In the genomic region with DNA sequence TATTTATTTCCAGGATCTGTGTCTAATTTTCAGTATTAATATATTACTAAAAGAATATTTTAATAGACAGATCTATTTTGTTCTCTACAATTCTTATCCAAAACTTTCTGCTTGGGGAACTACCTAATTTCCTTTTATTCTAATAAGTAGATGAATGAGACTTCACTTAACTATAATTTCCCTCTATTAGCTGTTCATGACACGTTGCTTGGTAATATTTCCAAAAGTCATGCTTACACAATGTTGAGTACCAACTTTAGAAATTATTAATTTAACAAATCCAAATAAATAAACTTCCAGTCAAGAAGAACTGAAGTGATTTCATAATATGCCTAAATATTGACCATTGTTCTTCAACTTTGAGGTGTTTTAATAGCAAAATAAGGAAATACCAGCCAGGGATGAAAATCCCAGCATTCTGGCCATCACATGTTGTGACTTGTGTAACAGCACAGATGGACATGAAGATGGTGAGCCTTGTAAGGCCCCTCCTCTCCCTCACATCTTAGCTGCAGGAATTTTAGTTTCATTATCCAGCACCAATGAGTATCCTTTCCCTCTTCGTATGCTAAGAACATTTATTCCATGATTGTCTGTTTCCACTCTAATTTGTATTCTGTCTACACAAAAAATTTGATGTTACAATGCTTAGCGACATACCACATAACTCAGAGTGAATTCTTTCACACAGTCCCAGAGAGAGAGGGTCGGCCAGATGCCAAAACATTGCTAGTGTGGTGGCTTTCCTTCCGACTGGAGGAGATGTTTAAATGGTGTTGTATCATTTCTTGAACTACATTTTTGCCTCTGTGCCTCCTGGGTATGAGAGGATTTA, we compare ENCODE assay signal across 22 cellular contexts.
DNase-seq lines count a peak whose midpoint lies in the region; ATAC-seq, FAIRE-seq and TF ChIP-seq lines count a peak whose summit lies in the region.
"Had no signal": no experiment of that assay in that cellular context is flagged by ENCODE, and none has a peak within 500 bp of the region (broad histone marks: within the 10 kb centered on the region; RNA-seq: fewer than 3 reads in every experiment).

No MANE protein-coding gene starts in this region.

- in situ Hi-C loops in K562 (cut with MboI), result no loop called here

- peak; percentile 20 for DNase-seq in NCI-H69 (lab: John Stamatoyannopoulos, UW)
- no peak for DNase-seq in K562 (ENCODE audit: extremely low read depth in 1 of 4, low spot score in 3 of 4)
- no peak for DNase-seq in left lung
- no peak for DNase-seq in type B pancreatic cell (ENCODE audit: extremely low spot score, unreplicated experiment)
- DNase-seq in 8988T, result no peak
- DNase-seq in activated CD4-positive, CD25-positive, alpha-beta regulatory T cell (lab: John Stamatoyannopoulos, UW), result no peak
- DNase-seq in NCI-H524 treated with DMSO at 0.1 percent for 48 hours (lab: John Stamatoyannopoulos, UW), result no peak
- DNase-seq: activated CD4-positive, CD25-positive, alpha-beta regulatory T cell treated with anti-CD3 and anti-CD28 coated beads, Interleukin-2, amount 50 U/mL, for 72 hours; activated gamma-delta T cell treated with Interleukin-2 at 50 U/mL for 16 hours; activated naive CD8-positive, alpha-beta T cell treated with anti-CD3 and anti-CD28 coated beads, Interleukin-2, amount 50 U/mL, for 24 hours; CD4-positive, CD25-positive, alpha-beta regulatory T cell; EL; endodermal cell; H7; mesendoderm; naive thymus-derived CD4-positive, alpha-beta T cell; SJCRH30; stimulated activated CD4-positive, alpha-beta T cell treated with anti-CD3 and anti-CD28 coated beads, Interleukin-4, amount 100 ng/mL, for 24 hours; stimulated activated naive CD4-positive, alpha-beta T cell; testis had no signal

- H3K4me1 ChIP-seq in K562 (replicated peaks in 1 of 2; ENCODE audit: control insufficient read depth in 2 of 2, insufficient read depth in 2 of 2, low read length in 2 of 2) (peaks cover 0 to 4% of the 10 kb centered on the region in 2 experiments; a peak in 2 of 5 replicates), left lung (peaks cover 4 to 11% of the 10 kb centered on the region in 2 donors)
- H3K4me1 ChIP-seq: SJCRH30, testis had no signal

- H3K9ac ChIP-seq in K562 (ENCODE audit: insufficient read depth in 1 of 2, low read depth in 2 of 2, low read length in 2 of 2), result no peak overlapping the region

- H3K27me3 Mint-ChIP-seq in type B pancreatic cell, result peaks cover 16% of the 10 kb centered on the region
- H3K27me3 Mint-ChIP-seq: CD4-positive, CD25-positive, alpha-beta regulatory T cell had no signal

- H3K4me2 ChIP-seq in K562 (ENCODE audit: insufficient read depth, low read length), result no peak overlapping the region; the same call in 1 of the 2 replicates

- H3K4me3 ChIP-seq in K562 (no peak overlapping the region), left lung (no peak overlapping the region)
- H3K4me3 ChIP-seq: SJCRH30, testis had no signal

- POLR2A ChIA-PET in K562 (lab: Yijun Ruan, JAX), result no interaction called here

- H3K36me3 Mint-ChIP-seq in type B pancreatic cell, result no peaks in the 10 kb centered on the region
- H3K36me3 Mint-ChIP-seq: brain; CD4-positive, CD25-positive, alpha-beta regulatory T cell; naive thymus-derived CD4-positive, alpha-beta T cell had no signal

- no peaks in the 10 kb centered on the region for H3K79me2 ChIP-seq in K562 (ENCODE audit: control insufficient read depth, insufficient read depth, low read length)

- H3K4me3 Mint-ChIP-seq in type B pancreatic cell, result peak overlapping the region; percentile 65
- H3K4me3 Mint-ChIP-seq: activated naive CD8-positive, alpha-beta T cell treated with anti-CD3 and anti-CD28 coated beads, Interleukin-2, amount 50 U/mL, for 24 hours; brain; CD4-positive, CD25-positive, alpha-beta regulatory T cell; endodermal cell; naive thymus-derived CD4-positive, alpha-beta T cell had no signal

- ATAC-seq in K562 (peak; percentile 35; the same call in 2 of the 3 replicates), left lung (peak; percentile 86)
- ATAC-seq: activated naive CD8-positive, alpha-beta T cell treated with anti-CD3 and anti-CD28 coated beads, Interleukin-2, amount 50 U/mL, for 24 hours; naive thymus-derived CD4-positive, alpha-beta T cell had no signal

- no peak overlapping the region for H3K27ac ChIP-seq in K562 (ENCODE audit: extremely low read depth, low read depth, low read length)
- H3K27ac ChIP-seq in left lung, result peak overlapping the region in 1 of 2 donors; percentile 34
- H3K27ac ChIP-seq: SJCRH30, testis had no signal

- H3K9me3 ChIP-seq in K562 (replicated peaks; ENCODE audit: control insufficient read depth, insufficient read depth, low read depth, low read length) (no peaks in the 10 kb centered on the region), left lung (no peaks in the 10 kb centered on the region)
- H3K9me3 ChIP-seq: SJCRH30, testis had no signal

- BruUV-seq in K562 (replicated peaks; lab: Mats Ljungman, UMichigan), result no TSS peak

- H2AFZ ChIP-seq in K562 (ENCODE audit: low read depth, low read length), result peak overlapping the region; percentile 76

- TF ChIP-seq RAD21 in K562 (CRISPR knock-in tag; conservative IDR thresholded peaks at IDR 0.05 in 1 of 2, IDR thresholded peaks at IDR 0.05 in 1 of 2), result no peak

- peak overlapping the region; percentile 76 for H3K27ac Mint-ChIP-seq in type B pancreatic cell
- H3K27ac Mint-ChIP-seq: activated naive CD8-positive, alpha-beta T cell treated with anti-CD3 and anti-CD28 coated beads, Interleukin-2, amount 50 U/mL, for 24 hours; brain; CD4-positive, CD25-positive, alpha-beta regulatory T cell; endodermal cell; naive thymus-derived CD4-positive, alpha-beta T cell had no signal

- intact Hi-C loops in K562 (cut with micrococcal nuclease), result no loop called here
- intact Hi-C loops in left lung (cut with DNase I), result no loop called here

- H3K4me1 Mint-ChIP-seq in type B pancreatic cell (ENCODE audit: unreplicated experiment), result peaks cover 14% of the 10 kb centered on the region
- H3K4me1 Mint-ChIP-seq: activated naive CD8-positive, alpha-beta T cell treated with anti-CD3 and anti-CD28 coated beads, Interleukin-2, amount 50 U/mL, for 24 hours; brain; CD4-positive, CD25-positive, alpha-beta regulatory T cell; naive thymus-derived CD4-positive, alpha-beta T cell had no signal

- 26% methylated on average over 5 of the region's 5 CpGs for WGBS in K562 (ENCODE audit: insufficient coverage, low coverage, missing lambda C conversion rate)

- no peaks in the 10 kb centered on the region for H4K20me1 ChIP-seq in K562 (replicated peaks; ENCODE audit: control insufficient read depth, insufficient read depth, low read length)

- no peak for TF ChIP-seq CTCF in K562 (IDR thresholded peaks at IDR 0.05 in 2 of 3, conservative IDR thresholded peaks at IDR 0.05 in 1 of 3; ENCODE audit: insufficient read depth in 2 of 3, low read depth in 1 of 3, low read length in 3 of 3)
- TF ChIP-seq CTCF in left lung (IDR thresholded peaks at IDR 0.05), result no peak
- TF ChIP-seq CTCF in type B pancreatic cell (conservative IDR thresholded peaks at IDR 0.05), result no peak

- no peak for TF ChIP-seq EP300 in K562 (IDR thresholded peaks at IDR 0.05; ENCODE audit: low read length)

- H3K27me3 ChIP-seq in K562 (ENCODE audit: control insufficient read depth in 2 of 2, insufficient read depth in 2 of 2, low read length in 2 of 2), result no peaks in the 10 kb centered on the region
- no peaks in the 10 kb centered on the region for H3K27me3 ChIP-seq in left lung
- H3K27me3 ChIP-seq: SJCRH30, testis had no signal

- H3K9me3 Mint-ChIP-seq in type B pancreatic cell, result no peaks in the 10 kb centered on the region
- H3K9me3 Mint-ChIP-seq: brain, endodermal cell had no signal

- FAIRE-seq in K562 (lab: Jason Lieb, UNC), result no peak
- FAIRE-seq: colon had no signal

- H3K9me1 ChIP-seq in K562 (ENCODE audit: control insufficient read depth, insufficient read depth, low read length), result no peaks in the 10 kb centered on the region

- CTCF ChIA-PET in K562 (lab: Yijun Ruan, JAX; ENCODE audit: low intra/inter-chr PET ratio), result no interaction called here

- H3K36me3 ChIP-seq in K562 (ENCODE audit: control insufficient read depth, insufficient read depth, low read length), result no peaks in the 10 kb centered on the region
- no peaks in the 10 kb centered on the region for H3K36me3 ChIP-seq in left lung
- H3K36me3 ChIP-seq: SJCRH30 had no signal

- no peak for TF ChIP-seq POLR2A in K562 (conservative IDR thresholded peaks at IDR 0.05)

TF ChIP-seq in K562, 482 proteins besides CTCF, POLR2A, EP300 and RAD21:
- TF ChIP-seq CEBPB (tag; IDR thresholded peaks at IDR 0.05), result 0 out of 2 replicates have a peak, but pooled peaks have one; percentile 16
- no peak for TF ChIP-seq PURB (CRISPR knock-in tag; IDR thresholded peaks at IDR 0.05; ENCODE audit: low read depth)
TF ChIP-seq in K562: peak in this region for 1.
